15 cellular contexts compared by ENCODE assay signal in the genomic region with DNA sequence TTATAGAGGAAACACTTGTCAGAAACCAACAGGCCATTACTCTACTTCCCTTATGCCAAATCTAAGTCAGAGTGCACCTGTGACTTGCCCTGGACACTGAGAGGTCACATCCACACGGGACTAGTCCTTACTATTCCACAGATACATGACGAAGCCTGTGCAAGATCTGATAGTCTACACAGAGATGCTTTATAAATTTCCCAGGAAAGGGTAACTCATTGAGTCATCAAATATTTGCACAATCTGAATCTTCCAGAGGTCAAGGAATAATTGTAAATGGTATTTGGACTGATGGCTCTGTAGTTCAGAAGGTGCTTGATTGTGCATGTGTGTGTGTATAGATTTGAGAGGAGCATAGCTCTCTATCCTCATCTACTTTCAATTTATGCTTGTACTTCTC. TPM values are rescaled to one million over a fixed set of nuclear protein-coding genes. Genes with fewer than 3 reads are reported as not detected.
DNase-seq lines count a peak whose midpoint lies in the region; ATAC-seq, FAIRE-seq and TF ChIP-seq lines count a peak whose summit lies in the region.
"Had no signal": no experiment of that assay in that cellular context is flagged by ENCODE, and none has a peak within 500 bp of the region (broad histone marks: within the 10 kb centered on the region; RNA-seq: fewer than 3 reads in every experiment).

No MANE protein-coding gene starts in this region.

- H3K4me1 ChIP-seq in HepG2 (ENCODE audit: insufficient read depth, low read length) (peaks cover 18% of the 10 kb centered on the region), right lobe of liver (peaks cover 0 to 10% (median 0%) of the 10 kb centered on the region in 4 donors), RWPE2 (ENCODE audit: insufficient read depth, poor library complexity, severe bottlenecking) (peaks cover 11% of the 10 kb centered on the region)

- no peaks in the 10 kb centered on the region for H3K79me2 ChIP-seq in HepG2 (ENCODE audit: insufficient read depth, low read length)

- BruUV-seq in HepG2 (replicated peaks; lab: Mats Ljungman, UMichigan): no TSS peak

- intact Hi-C loops in HepG2 (cut with micrococcal nuclease; ENCODE audit: unreplicated experiment): loop anchor here (10.0 kb wide), 1 partner anchor 135 kb away; the partner anchor contains the start of gene RCL1
- intact Hi-C loops in right lobe of liver (cut with DNase I): no loop called here

- H3K9me3 ChIP-seq in HepG2 (ENCODE audit: low read length) (no peaks in the 10 kb centered on the region), right lobe of liver (no peaks in the 10 kb centered on the region), RWPE2 (ENCODE audit: severe bottlenecking) (no peaks in the 10 kb centered on the region)
- H3K9me3 ChIP-seq: MG63 had no signal

- in situ Hi-C loops in HepG2 (cut with HindIII; ENCODE audit: extremely low pct_ligation_motif_present, low pct_unique_long_range_greater_than_20kb): loop anchor here (10.0 kb wide), 1 partner anchor 165 kb away; no protein-coding TSS in a partner anchor

- H3K4me3 ChIP-seq in HepG2 (replicated peaks in 1 of 3; ENCODE audit: insufficient read depth in 1 of 3, low read depth in 2 of 3, low read length in 3 of 3) (no peak overlapping the region), right lobe of liver (no peak overlapping the region), RWPE2 (ENCODE audit: severe bottlenecking) (no peak overlapping the region), fibroblast of villous mesenchyme (ENCODE audit: low read depth, low read length) (no peak overlapping the region)
- H3K4me3 ChIP-seq: GM23338, MG63 had no signal

- TF ChIP-seq POLR2A in HepG2 (IDR thresholded peaks at IDR 0.05; ENCODE audit: insufficient read depth in 1 of 2, low read depth in 2 of 2, low read length in 2 of 2) (no peak), right lobe of liver (IDR thresholded peaks at IDR 0.05) (no peak)

- 48% methylated on average over 2 of the region's 2 CpGs for WGBS in HepG2 (ENCODE audit: low lambda C conversion rate)
- 71% methylated on average over 2 of the region's 2 CpGs for WGBS in right lobe of liver (ENCODE audit: insufficient coverage, low coverage, low lambda C conversion rate, missing lambda C conversion rate)

- H3K36me3 ChIP-seq in HepG2 (replicated peaks in 1 of 2; ENCODE audit: control insufficient read depth in 1 of 2, insufficient read depth in 2 of 2, low read length in 2 of 2): no peaks in the 10 kb centered on the region
- H3K36me3 ChIP-seq in right lobe of liver: no peaks in the 10 kb centered on the region
- H3K36me3 ChIP-seq in RWPE2 (ENCODE audit: low read depth): no peaks in the 10 kb centered on the region
- H3K36me3 ChIP-seq: MG63 had no signal

- no peak overlapping the region for H3K9ac ChIP-seq in HepG2 (ENCODE audit: insufficient read depth, low read depth, low read length)

- ATAC-seq in HepG2 (no peak), right lobe of liver (no peak), RWPE2 (ENCODE audit: low read depth) (peak; percentile 28; the same call in 1 of the 3 replicates), HG03354 (IDR thresholded peaks at IDR 0.05; ENCODE audit: poor library complexity, severe bottlenecking, unreplicated experiment) (no peak)
- ATAC-seq: GM23338 had no signal

- TF ChIP-seq EP300 in HepG2 (IDR thresholded peaks at IDR 0.05; ENCODE audit: low read depth in 2 of 2, low read length in 2 of 2): no peak
- no peak for TF ChIP-seq EP300 in HepG2 (CRISPR knock-in tag; IDR thresholded peaks at IDR 0.05; ENCODE audit: borderline replicate concordance)

- no peaks in the 10 kb centered on the region for H4K20me1 ChIP-seq in HepG2 (ENCODE audit: insufficient read depth, low read length)

- peak; percentile 10 for DNase-seq in HepG2 (ENCODE audit: low spot score)
- DNase-seq in right lobe of liver: no peak
- DNase-seq in RWPE2 (ENCODE audit: low spot score): no peak
- DNase-seq in fibroblast of villous mesenchyme (ENCODE audit: low read depth): peak; percentile 30
- DNase-seq in islet precursor cell: no peak
- DNase-seq in dermis blood vessel endothelial cell: no peak
- DNase-seq: DMS 273 treated with DMSO at 0.1 percent for 48 hours, MG63, NCI-H1092 treated with DMSO at 0.1 percent for 48 hours, NCI-H2081 treated with DMSO at 0.1 percent for 48 hours, NCI-H524, SIG-M5 had no signal

- H2AFZ ChIP-seq in HepG2 (ENCODE audit: low read length): no peak overlapping the region
- H2AFZ ChIP-seq: GM23338 had no signal

- H3K27ac ChIP-seq in HepG2 (ENCODE audit: extremely low read length, insufficient read depth, low read length) (no peak overlapping the region), right lobe of liver (no peak overlapping the region), RWPE2 (ENCODE audit: poor library complexity, severe bottlenecking) (no peak overlapping the region)
- H3K27ac ChIP-seq: C4-2B had no signal

- H3K4me2 ChIP-seq in HepG2 (ENCODE audit: low read depth, low read length): no peak overlapping the region
- H3K4me2 ChIP-seq: GM23338 had no signal

- POLR2A ChIA-PET in HepG2 (lab: Yijun Ruan, JAX): no interaction called here

- no peaks in the 10 kb centered on the region for H3K27me3 ChIP-seq in HepG2 (ENCODE audit: control insufficient read depth in 1 of 2, insufficient read depth in 2 of 2, low read length in 2 of 2)
- H3K27me3 ChIP-seq in right lobe of liver: no peaks in the 10 kb centered on the region
- H3K27me3 ChIP-seq in RWPE2 (ENCODE audit: insufficient read depth, poor library complexity, severe bottlenecking): no peaks in the 10 kb centered on the region
- H3K27me3 ChIP-seq: MG63 had no signal

- TF ChIP-seq CTCF in HepG2 (CRISPR knock-in tag; IDR thresholded peaks at IDR 0.05) (no peak), right lobe of liver (IDR thresholded peaks at IDR 0.05) (no peak), RWPE2 (IDR thresholded peaks at IDR 0.05; ENCODE audit: poor library complexity, severe bottlenecking) (no peak), fibroblast of villous mesenchyme (IDR thresholded peaks at IDR 0.05; ENCODE audit: insufficient read depth, low read depth, low read length) (no peak)

- TF ChIP-seq RAD21 in HepG2 (CRISPR knock-in tag; IDR thresholded peaks at IDR 0.05): no peak

- FAIRE-seq in HepG2 (lab: Jason Lieb, UNC): no peak

- CTCF ChIA-PET in HepG2 (lab: Yijun Ruan, JAX; ENCODE audit: low intra/inter-chr PET ratio, low total read pairs): no interaction called here

TF ChIP-seq in HepG2, 621 proteins besides CTCF, POLR2A, EP300 and RAD21:
- TF ChIP-seq GATA4 (IDR thresholded peaks at IDR 0.05; ENCODE audit: borderline replicate concordance, low read depth): no peak
- no peak for TF ChIP-seq HOXA7 (CRISPR knock-in tag; IDR thresholded peaks at IDR 0.05)
- no peak for TF ChIP-seq HNRNPLL (IDR thresholded peaks at IDR 0.05; ENCODE audit: low read depth, low read length, poor library complexity, severe bottlenecking)
- TF ChIP-seq, protein P1, sequence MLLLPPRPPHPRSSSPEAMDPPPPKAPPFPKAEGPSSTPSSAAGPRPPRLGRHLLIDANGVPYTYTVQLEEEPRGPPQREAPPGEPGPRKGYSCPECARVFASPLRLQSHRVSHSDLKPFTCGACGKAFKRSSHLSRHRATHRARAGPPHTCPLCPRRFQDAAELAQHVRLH (CRISPR knock-in tag; IDR thresholded peaks at IDR 0.05; ENCODE audit: borderline replicate concordance, low read depth): no peak

RNA-seq across cellular contexts. Expression of gene JAK2, which starts 55.2 kb away (rescaled TPM):
- total RNA-seq in HepG2 (2016; rRNA removed; fragmentation: Illumina TruSeq; extraction: Trizol) (4.1 and 5.8 TPM in 2 replicates), right lobe of liver (1 to 10 TPM; 3.6 to 6.5 (median 4.4) TPM), fibroblast of villous mesenchyme (11.6 and 13.4 TPM in 2 replicates), dermis blood vessel endothelial cell (8.2 TPM in 2 replicates)
- total RNA-seq in HepG2 (2016; cell fraction: cytosol; rRNA removed; fragmentation: Illumina TruSeq; extraction: Trizol; ENCODE audit: low read depth): 1.9 TPM in 2 replicates
- total RNA-seq in HepG2 (2016; cell fraction: insoluble cytoplasmic fraction; rRNA removed; fragmentation: Illumina TruSeq; extraction: Trizol): 3.9 and 5.2 TPM in 2 replicates
- 2.7 and 3.3 TPM in 2 replicates for total RNA-seq in HepG2 (2016; cell fraction: membrane; rRNA removed; fragmentation: Illumina TruSeq; extraction: Trizol)
- total RNA-seq in HepG2 (2016; cell fraction: nucleus; rRNA removed; fragmentation: Illumina TruSeq; extraction: Trizol): 8.9 and 9.8 TPM in 2 replicates
- 0.97 and 1.1 TPM in 2 replicates for polyA plus RNA-seq in HepG2 (2011; rRNA removed)
- 0.36 and 0.69 TPM in 2 replicates for polyA plus RNA-seq in HepG2 (2011; cell fraction: cytosol; rRNA removed)
- 1.8 and 1.9 TPM in 2 replicates for polyA plus RNA-seq in HepG2 (2011; cell fraction: nucleus; rRNA removed)
- polyA plus RNA-seq in HepG2 (2012): 1.6 and 1.8 TPM in 2 replicates
- polyA plus RNA-seq in HepG2 (2016; cell fraction: cytosol; fragmentation: Illumina TruSeq; extraction: Trizol; ENCODE audit: low read depth): 0.11 and 0.22 TPM in 2 replicates
- polyA plus RNA-seq in HepG2 (2016; cell fraction: insoluble cytoplasmic fraction; fragmentation: Illumina TruSeq; extraction: Trizol; ENCODE audit: low read depth): 3.6 and 3.7 TPM in 2 replicates
- 0.78 and 0.98 TPM in 2 replicates for polyA plus RNA-seq in HepG2 (2016; cell fraction: membrane; fragmentation: Illumina TruSeq; extraction: Trizol; ENCODE audit: low read depth)
- 4.4 and 5.6 TPM in 2 replicates for polyA plus RNA-seq in HepG2 (2016; cell fraction: nucleus; fragmentation: Illumina TruSeq; extraction: Trizol; ENCODE audit: insufficient read depth, low read depth)
- polyA minus RNA-seq in HepG2 (2011; rRNA and poly(A)+ RNA removed; ENCODE audit: low replicate concordance): 1.4 and 3.3 TPM in 2 replicates
- 2.1 and 2.3 TPM in 2 replicates for polyA minus RNA-seq in HepG2 (2011; cell fraction: cytosol; rRNA and poly(A)+ RNA removed)
- 15.7 and 20.3 TPM in 2 replicates for polyA minus RNA-seq in HepG2 (2011; cell fraction: nucleus; rRNA and poly(A)+ RNA removed)

Comparison
In these comparisons a context has a peak if more than half of its experiments do, and no peak if none do; other contexts are left out.
1. DNase-seq: peak in HepG2 (single experiment) and fibroblast of villous mesenchyme (single experiment); none in right lobe of liver (0 of 3), RWPE2 (single experiment), islet precursor cell (single experiment) and dermis blood vessel endothelial cell (single experiment).